20 cellular contexts compared by ENCODE assay signal in the genomic region with DNA sequence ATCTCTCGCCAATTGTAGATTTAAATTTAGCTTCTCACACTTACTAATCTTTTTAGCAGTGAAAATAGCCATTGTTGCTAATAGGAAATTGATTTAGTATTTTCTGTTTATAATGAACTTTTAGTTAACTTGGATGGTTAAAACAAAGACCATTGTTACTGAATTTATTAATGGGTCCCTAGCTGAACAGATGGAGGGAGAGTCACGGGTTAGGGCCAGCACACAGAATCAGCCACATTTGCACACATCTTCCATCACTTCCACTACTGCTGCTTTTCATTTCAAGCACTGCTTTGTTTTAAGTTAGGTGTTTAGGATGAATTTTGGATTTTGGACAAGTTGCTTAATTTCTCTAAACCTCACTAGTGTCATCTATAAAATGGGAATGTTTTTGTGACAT.
DNase-seq lines count a peak whose midpoint lies in the region; ATAC-seq and TF ChIP-seq lines count a peak whose summit lies in the region.
"Had no signal": no experiment of that assay in that cellular context is flagged by ENCODE, and none has a peak within 500 bp of the region (broad histone marks: within the 10 kb centered on the region; RNA-seq: fewer than 3 reads in every experiment).

No MANE protein-coding gene starts in this region.

- H3K4me3 ChIP-seq in SJCRH30, result no peak overlapping the region
- H3K4me3 ChIP-seq: A549, HAP-1 had no signal

- H3K27ac Mint-ChIP-seq in nephron, result peak overlapping the region in 2 of 3 experiments; percentile 70 to 74
- H3K27ac Mint-ChIP-seq: CD4-positive, alpha-beta memory T cell; HFFc6 had no signal

- peaks cover 33% of the 10 kb centered on the region for H3K4me1 Mint-ChIP-seq in nephron
- H3K4me1 Mint-ChIP-seq: CD4-positive, alpha-beta memory T cell had no signal

- DNase-seq in SJCRH30, result peak in 1 of 2 experiments; percentile 17
- peak; percentile 72 for DNase-seq in globus pallidus (ENCODE audit: low spot score)
- DNase-seq in putamen (ENCODE audit: low spot score), result peak; percentile 53
- no peak for DNase-seq in stimulated activated CD4-positive, alpha-beta T cell treated with anti-CD3 and anti-CD28 coated beads, Interleukin-2, amount 100 ng/mL, for 24 hours
- DNase-seq: 8988T; AML-193; C1 segment of cervical spinal cord; Calu3; CD4-positive, alpha-beta memory T cell; COR-L47; DMS53; DMS79 treated with DMSO at 0.1 percent for 48 hours; GF-D8; GOT3 had no signal

- H3K27me3 Mint-ChIP-seq in nephron (ENCODE audit: low read depth), result no peaks in the 10 kb centered on the region
- H3K27me3 Mint-ChIP-seq: CD4-positive, alpha-beta memory T cell had no signal

- H3K36me3 ChIP-seq in SJCRH30, result no peaks in the 10 kb centered on the region
- H3K36me3 ChIP-seq: HAP-1 had no signal

- no peak for TF ChIP-seq CTCF in nephron (IDR thresholded peaks at IDR 0.05; ENCODE audit: unreplicated experiment in 3 of 3)

- H3K36me3 Mint-ChIP-seq in nephron (ENCODE audit: low read depth), result no peaks in the 10 kb centered on the region
- H3K36me3 Mint-ChIP-seq: CD4-positive, alpha-beta memory T cell had no signal

- no peaks in the 10 kb centered on the region for H3K9me3 ChIP-seq in SJCRH30 (replicated peaks)
- H3K9me3 ChIP-seq: A549, HAP-1 had no signal

- no peaks in the 10 kb centered on the region for H3K9me3 Mint-ChIP-seq in nephron
- H3K9me3 Mint-ChIP-seq: HFFc6 had no signal

- H3K27ac ChIP-seq in SJCRH30, result peak overlapping the region; percentile 94
- H3K27ac ChIP-seq: A549 had no signal

- no peaks in the 10 kb centered on the region for H3K27me3 ChIP-seq in SJCRH30

- H3K4me3 Mint-ChIP-seq in nephron, result no peak overlapping the region
- H3K4me3 Mint-ChIP-seq: CD4-positive, alpha-beta memory T cell; HFFc6 had no signal

- no peak for ATAC-seq in HG03520 (IDR thresholded peaks at IDR 0.05; ENCODE audit: unreplicated experiment)
- no peak for ATAC-seq in HG03095 (IDR thresholded peaks at IDR 0.05; ENCODE audit: unreplicated experiment)
- ATAC-seq: A549 had no signal

- peaks cover 25% of the 10 kb centered on the region for H3K4me1 ChIP-seq in SJCRH30

Comparison
In these comparisons a context has a peak if more than half of its experiments do, and no peak if none do; other contexts are left out.
1. DNase-seq: peak in globus pallidus (single experiment) and putamen (single experiment); none in stimulated activated CD4-positive, alpha-beta T cell treated with anti-CD3 and anti-CD28 coated beads, Interleukin-2, amount 100 ng/mL, for 24 hours (0 of 2).